Comparison of ENCODE assay signal across 17 cellular contexts in the genomic region with DNA sequence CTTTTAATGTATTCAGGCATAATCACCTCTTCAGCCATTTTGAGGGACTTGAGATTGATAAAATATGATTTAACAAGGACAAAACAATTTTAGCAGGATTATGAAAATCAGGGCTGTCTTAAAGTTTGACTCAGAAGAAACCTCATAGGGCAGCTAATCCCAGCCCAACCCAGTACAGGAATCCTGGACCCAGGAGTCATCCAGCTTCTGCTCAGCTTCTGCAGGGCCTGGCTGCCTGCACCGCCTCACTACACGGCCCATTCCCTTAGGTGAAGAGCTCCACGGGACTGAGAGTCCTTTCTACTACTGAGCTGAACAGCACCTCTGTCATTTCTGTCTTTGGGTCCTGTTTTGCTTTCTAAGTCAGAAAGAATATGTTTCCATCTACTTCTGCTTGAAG. TPM values are rescaled to one million over a fixed set of nuclear protein-coding genes. Genes with fewer than 3 reads are reported as not detected.
DNase-seq lines count a peak whose midpoint lies in the region; ATAC-seq and TF ChIP-seq lines count a peak whose summit lies in the region.
"Had no signal": no experiment of that assay in that cellular context is flagged by ENCODE, and none has a peak within 500 bp of the region (broad histone marks: within the 10 kb centered on the region; RNA-seq: fewer than 3 reads in every experiment).

No MANE protein-coding gene starts in this region.

- no peak overlapping the region for H2AK5ac ChIP-seq in neuronal stem cell (ENCODE audit: low read depth, low read length)

- peaks cover 3% of the 10 kb centered on the region for H3F3A ChIP-seq in SK-N-SH (replicated peaks; ENCODE audit: insufficient read depth)

- DNase-seq in AG10803 (ENCODE audit: low read depth) = peak; percentile 47
- DNase-seq in SK-N-SH = no peak
- DNase-seq in fibroblast of peridontal ligament (ENCODE audit: extremely low read depth) = peak; percentile 41
- no peak for DNase-seq in neuronal stem cell (ENCODE audit: low spot score)
- no peak for DNase-seq in medulla oblongata (ENCODE audit: extremely low spot score)
- no peak for DNase-seq in GM10248 (ENCODE audit: extremely low spot score)
- DNase-seq: adrenal gland; CD4-positive, alpha-beta T cell; DMS79; mesenchymal stem cell; NCI-H1930; SJCRH30 had no signal

- no peak overlapping the region for H3K4me2 ChIP-seq in SK-N-SH
- H3K4me2 ChIP-seq in neuronal stem cell (ENCODE audit: insufficient read depth, low read length, poor library complexity, severe bottlenecking) = no peak overlapping the region

- CTCF ChIA-PET in SK-N-SH (lab: Yijun Ruan, JAX) (interaction anchor here (0.9 to 3.2 kb wide), 8 partner anchors 9 to 349 kb away, joined by 3 to 14 read pairs (median 7); a partner anchor contains a TSS), GM10248 (lab: Yijun Ruan, JAX) (interaction anchor here (0.8 to 1.3 kb wide), 4 partner anchors 9 to 39 kb away, joined by 3 to 6 read pairs (median 4); no protein-coding TSS in a partner anchor)

- WGBS in SK-N-SH (ENCODE audit: low lambda C conversion rate) = 85% methylated on average over 3 of the region's 3 CpGs
- WGBS in neuronal stem cell (ENCODE audit: extremely low coverage in 2 of 2, insufficient read length in 2 of 2, insufficient replicate concordance in 1 of 2), 2 donors = no CpG with 5 or more reads among the region's 3 CpGs

- H3K23ac ChIP-seq in neuronal stem cell (ENCODE audit: low read depth, low read length, poor library complexity) = no peak overlapping the region

- no peak overlapping the region for H2BK5ac ChIP-seq in neuronal stem cell (ENCODE audit: low read length)

- ATAC-seq in GM18858 (IDR thresholded peaks at IDR 0.05; ENCODE audit: unreplicated experiment) (no peak), GM21360 (IDR thresholded peaks at IDR 0.05; ENCODE audit: unreplicated experiment) (no peak)
- ATAC-seq: activated CD4-positive, CD25-positive, alpha-beta regulatory T cell treated with anti-CD3 and anti-CD28 coated beads, Interleukin-2, amount 50 U/mL, for 24 hours; natural killer cell treated with Interleukin-12 subunit alpha and Interleukin-12 subunit beta and Interleukin-15 and Interleukin-18, amount 100 ng/mL, for 72 hours had no signal

- POLR2A ChIA-PET in SK-N-SH (lab: Yijun Ruan, JAX) = interaction anchor here (0.6 to 4.6 kb wide), 10 partner anchors 9 to 159 kb away, joined by 3 to 44 read pairs (median 4); a partner anchor contains a TSS
- POLR2A ChIA-PET in GM10248 (lab: Yijun Ruan, JAX) = no interaction called here

- H3K4ac ChIP-seq in neuronal stem cell (ENCODE audit: low read length) = no peak overlapping the region

- no peaks in the 10 kb centered on the region for H3K9me3 ChIP-seq in SK-N-SH
- no peaks in the 10 kb centered on the region for H3K9me3 ChIP-seq in neuronal stem cell (replicated peaks in 1 of 2; ENCODE audit: control insufficient read depth in 2 of 2, insufficient read depth in 1 of 2, low read depth in 1 of 2, low read length in 2 of 2)
- H3K9me3 ChIP-seq: adrenal gland, prostate gland had no signal

- H3K18ac ChIP-seq in neuronal stem cell (ENCODE audit: low read length) = no peak overlapping the region

- no peak for TF ChIP-seq CTCF in AG10803 (conservative IDR thresholded peaks at IDR 0.05; ENCODE audit: low read length)
- TF ChIP-seq CTCF in SK-N-SH (IDR thresholded peaks at IDR 0.05) = no peak
- no peak for TF ChIP-seq CTCF in GM10248 (IDR thresholded peaks at IDR 0.05; ENCODE audit: control extremely low read depth, extremely low read depth, low read depth, missing control alignments)

- no peak overlapping the region for H2BK12ac ChIP-seq in neuronal stem cell (ENCODE audit: low read length)

- H3K36me3 ChIP-seq in SK-N-SH (replicated peaks in 1 of 2; ENCODE audit: control insufficient read depth in 1 of 2, insufficient read depth in 2 of 2, low read length in 1 of 2) (peaks cover 0 to 2% of the 10 kb centered on the region in 2 experiments), neuronal stem cell (replicated peaks in 1 of 2; ENCODE audit: control insufficient read depth in 2 of 2, insufficient read depth in 2 of 2, low read length in 2 of 2) (no peaks in the 10 kb centered on the region)
- H3K36me3 ChIP-seq: adrenal gland, prostate gland had no signal

- no peak overlapping the region for H2AFZ ChIP-seq in SK-N-SH (ENCODE audit: low read depth)
- H2AFZ ChIP-seq in neuronal stem cell (ENCODE audit: low read length) = no peak overlapping the region

- peaks cover 32% of the 10 kb centered on the region for H3K79me2 ChIP-seq in SK-N-SH (ENCODE audit: insufficient read depth)

- no peak overlapping the region for H4K8ac ChIP-seq in neuronal stem cell (ENCODE audit: low read depth, low read length)

- H2BK120ac ChIP-seq in neuronal stem cell (ENCODE audit: low read depth, low read length) = no peak overlapping the region

- no peaks in the 10 kb centered on the region for H3K27me3 ChIP-seq in SK-N-SH (ENCODE audit: insufficient read depth)
- no peaks in the 10 kb centered on the region for H3K27me3 ChIP-seq in neuronal stem cell (ENCODE audit: control insufficient read depth in 3 of 3, insufficient read depth in 3 of 3, low read depth in 1 of 3, low read length in 3 of 3)
- H3K27me3 ChIP-seq: adrenal gland, SJCRH30 had no signal

- H4K20me1 ChIP-seq in SK-N-SH (ENCODE audit: insufficient read depth) = no peaks in the 10 kb centered on the region

- H4K91ac ChIP-seq in neuronal stem cell (ENCODE audit: low read depth, low read length, poor library complexity) = no peak overlapping the region

- H3K27ac ChIP-seq in SK-N-SH (ENCODE audit: low read depth in 2 of 2, low read length in 1 of 2) (peak overlapping the region; percentile 28 to 95; a peak in 2 of 4 replicates), neuronal stem cell (replicated peaks; ENCODE audit: low read length) (no peak overlapping the region)
- H3K27ac ChIP-seq: adrenal gland, prostate gland, SJCRH30 had no signal

- H3K9me2 ChIP-seq in SK-N-SH = no peaks in the 10 kb centered on the region

- no peak for TF ChIP-seq RAD21 in SK-N-SH (IDR thresholded peaks at IDR 0.05; ENCODE audit: low read length)

- H3K9ac ChIP-seq in SK-N-SH (no peak overlapping the region), neuronal stem cell (ENCODE audit: low read depth, low read length, poor library complexity) (peak overlapping the region; percentile 24)

- no peak overlapping the region for H2BK15ac ChIP-seq in neuronal stem cell (ENCODE audit: low read length)

- H3K4me1 ChIP-seq in SK-N-SH (ENCODE audit: control insufficient read depth in 1 of 2, insufficient read depth in 2 of 2, low read depth in 1 of 2, low read length in 1 of 2) (peaks cover 4 to 50% of the 10 kb centered on the region in 2 experiments; a peak in 2 of 4 replicates), neuronal stem cell (ENCODE audit: control insufficient read depth in 2 of 2, insufficient read depth in 1 of 2, low read depth in 1 of 2, low read length in 2 of 2) (peaks cover 3 to 9% of the 10 kb centered on the region in 2 donors)
- H3K4me1 ChIP-seq: prostate gland, SJCRH30 had no signal

- H3K4me3 ChIP-seq in AG10803 (ENCODE audit: low read length) (no peak overlapping the region), SK-N-SH (ENCODE audit: low read depth in 2 of 2, low read length in 1 of 2) (no peak overlapping the region), neuronal stem cell (ENCODE audit: low read length in 2 of 2) (no peak overlapping the region)
- H3K4me3 ChIP-seq: adrenal gland, prostate gland, SJCRH30 had no signal

- no peaks in the 10 kb centered on the region for H3K79me1 ChIP-seq in neuronal stem cell (ENCODE audit: low read depth, low read length)

- no peak overlapping the region for H3K14ac ChIP-seq in neuronal stem cell (ENCODE audit: low read length)

- no peak for TF ChIP-seq EP300 in SK-N-SH (IDR thresholded peaks at IDR 0.05; ENCODE audit: borderline replicate concordance in 1 of 2, low read depth in 1 of 2, low read length in 1 of 2)

TF ChIP-seq in SK-N-SH, 30 proteins besides CTCF, POLR2A, EP300 and RAD21 (continues in another document):
- TF ChIP-seq, protein P1, sequence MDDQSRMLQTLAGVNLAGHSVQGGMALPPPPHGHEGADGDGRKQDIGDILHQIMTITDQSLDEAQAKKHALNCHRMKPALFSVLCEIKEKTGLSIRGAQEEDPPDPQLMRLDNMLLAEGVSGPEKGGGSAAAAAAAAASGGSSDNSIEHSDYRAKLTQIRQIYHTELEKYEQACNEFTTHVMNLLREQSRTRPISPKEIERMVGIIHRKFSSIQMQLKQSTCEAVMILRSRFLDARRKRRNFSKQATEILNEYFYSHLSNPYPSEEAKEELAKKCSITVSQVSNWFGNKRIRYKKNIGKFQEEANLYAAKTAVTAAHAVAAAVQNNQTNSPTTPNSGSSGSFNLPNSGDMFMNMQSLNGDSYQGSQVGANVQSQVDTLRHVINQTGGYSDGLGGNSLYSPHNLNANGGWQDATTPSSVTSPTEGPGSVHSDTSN (IDR thresholded peaks at IDR 0.05) = no peak
- TF ChIP-seq RFX5 (IDR thresholded peaks at IDR 0.05; ENCODE audit: low read length) (no peak), FOSL2 (IDR thresholded peaks at IDR 0.05; ENCODE audit: borderline replicate concordance, low read depth) (no peak)
- TF ChIP-seq, protein P2, sequence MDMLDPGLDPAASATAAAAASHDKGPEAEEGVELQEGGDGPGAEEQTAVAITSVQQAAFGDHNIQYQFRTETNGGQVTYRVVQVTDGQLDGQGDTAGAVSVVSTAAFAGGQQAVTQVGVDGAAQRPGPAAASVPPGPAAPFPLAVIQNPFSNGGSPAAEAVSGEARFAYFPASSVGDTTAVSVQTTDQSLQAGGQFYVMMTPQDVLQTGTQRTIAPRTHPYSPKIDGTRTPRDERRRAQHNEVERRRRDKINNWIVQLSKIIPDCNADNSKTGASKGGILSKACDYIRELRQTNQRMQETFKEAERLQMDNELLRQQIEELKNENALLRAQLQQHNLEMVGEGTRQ (IDR thresholded peaks at IDR 0.05; ENCODE audit: borderline replicate concordance, low read depth, low read length) = no peak

RNA-seq across cellular contexts. Expression of a gene that starts 37.5 kb away (rescaled TPM):
- polyA plus RNA-seq in SK-N-SH (2012; rRNA removed) = 4.4 and 7.7 TPM in 2 replicates
- 4.0 and 4.8 TPM in 2 replicates for polyA plus RNA-seq in SK-N-SH (2012; cell fraction: cytosol; rRNA removed)
- 6.0 and 7.0 TPM in 2 replicates for polyA plus RNA-seq in SK-N-SH (2012; cell fraction: nucleus; rRNA removed)
- 0.50 TPM for polyA plus RNA-seq in neuronal stem cell (2013, experiment 1 of 2)
- polyA plus RNA-seq in neuronal stem cell (2013, experiment 2 of 2) = 0.43 TPM

Comparison
In these comparisons a context has a peak if more than half of its experiments do, and no peak if none do; other contexts are left out.
1. DNase-seq: peak in AG10803 (single experiment) and fibroblast of peridontal ligament (single experiment); none in SK-N-SH (single experiment), neuronal stem cell (single experiment), medulla oblongata (single experiment) and GM10248 (single experiment).